Comparison of ENCODE assay signal across 16 cellular contexts in the genomic region with DNA sequence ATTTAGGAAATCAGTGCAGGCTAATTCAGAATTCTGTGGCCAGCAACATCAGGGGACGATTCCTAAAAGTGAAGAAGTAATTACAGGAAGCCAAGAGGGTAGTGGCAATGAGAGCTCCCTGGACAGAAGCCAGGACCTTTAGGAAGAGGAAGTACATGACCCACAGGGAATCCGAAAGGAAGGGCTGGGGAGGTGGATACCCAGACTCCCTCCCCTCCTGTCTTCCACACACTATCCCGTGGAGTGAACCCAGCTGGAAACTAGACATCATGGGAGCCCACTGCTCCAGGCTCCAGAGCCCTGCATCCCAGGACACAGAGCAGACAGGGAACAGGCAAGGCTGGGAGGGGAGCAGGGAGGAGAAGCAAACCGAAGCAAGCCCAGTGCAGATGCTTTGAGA.
A peak's percentile ranks its signal among the peaks of the same experiment; 100 is the strongest.
DNase-seq lines count a peak whose midpoint lies in the region; ATAC-seq, FAIRE-seq and TF ChIP-seq lines count a peak whose summit lies in the region.
"Had no signal": no experiment of that assay in that cellular context is flagged by ENCODE, and none has a peak within 500 bp of the region (broad histone marks: within the 10 kb centered on the region; RNA-seq: fewer than 3 reads in every experiment).

No MANE protein-coding gene starts in this region.

- H3K4me1 ChIP-seq in K562 (replicated peaks in 1 of 2; ENCODE audit: control insufficient read depth in 2 of 2, insufficient read depth in 2 of 2, low read length in 2 of 2) (peaks cover 0 to 8% of the 10 kb centered on the region in 2 experiments; a peak in 2 of 5 replicates), left lung (peaks cover 9 to 14% of the 10 kb centered on the region in 2 donors), sigmoid colon (peaks cover 0 to 28% (median 9%) of the 10 kb centered on the region in 4 donors), A673 (ENCODE audit: insufficient read depth, low read length, poor library complexity, severe bottlenecking) (no peaks in the 10 kb centered on the region)

- CTCF ChIA-PET in K562 (lab: Yijun Ruan, JAX; ENCODE audit: low intra/inter-chr PET ratio) (no interaction called here), A673 (lab: Charles Lee) (no interaction called here)

- H3K9me3 ChIP-seq in K562 (replicated peaks; ENCODE audit: control insufficient read depth, insufficient read depth, low read depth, low read length) (no peaks in the 10 kb centered on the region), left lung (peaks cover 0 to 4% of the 10 kb centered on the region in 2 donors), sigmoid colon (peaks cover 0 to 4% (median 0%) of the 10 kb centered on the region in 4 donors), A673 (ENCODE audit: low read depth, low read length, poor library complexity, severe bottlenecking) (peaks cover 10% of the 10 kb centered on the region)

- TF ChIP-seq EP300 in K562 (IDR thresholded peaks at IDR 0.05; ENCODE audit: low read length) (no peak), sigmoid colon (IDR thresholded peaks at IDR 0.05) (no peak)

- no peak overlapping the region for H3K4me2 ChIP-seq in K562 (ENCODE audit: insufficient read depth, low read length)

- TF ChIP-seq CTCF in K562 (IDR thresholded peaks at IDR 0.05 in 2 of 3, conservative IDR thresholded peaks at IDR 0.05 in 1 of 3; ENCODE audit: insufficient read depth in 2 of 3, low read depth in 1 of 3, low read length in 3 of 3): no peak
- no peak for TF ChIP-seq CTCF in left lung (IDR thresholded peaks at IDR 0.05)
- no peak for TF ChIP-seq CTCF in sigmoid colon (IDR thresholded peaks at IDR 0.05)
- TF ChIP-seq CTCF in A673 (conservative IDR thresholded peaks at IDR 0.05; ENCODE audit: low read depth, low read length): no peak

- no peak for FAIRE-seq in K562 (lab: Jason Lieb, UNC)
- FAIRE-seq: A204.1, GM19239 had no signal

- no peaks in the 10 kb centered on the region for H3K9me1 ChIP-seq in K562 (ENCODE audit: control insufficient read depth, insufficient read depth, low read length)

- no peak overlapping the region for H3K4me3 ChIP-seq in K562
- no peak overlapping the region for H3K4me3 ChIP-seq in left lung
- H3K4me3 ChIP-seq in sigmoid colon: no peak overlapping the region
- no peak overlapping the region for H3K4me3 ChIP-seq in A673 (ENCODE audit: low read depth, low read length, poor library complexity, severe bottlenecking)

- POLR2A ChIA-PET in K562 (lab: Yijun Ruan, JAX): interaction anchor here (1.0 kb wide), 1 partner anchor 26 kb away, joined by 3 read pairs; no protein-coding TSS in a partner anchor
- POLR2A ChIA-PET in A673 (lab: Charles Lee; ENCODE audit: low non-redundant PET): no interaction called here

- no TSS peak for BruUV-seq in K562 (replicated peaks; lab: Mats Ljungman, UMichigan)
- BruUV-seq in A673 (replicated peaks; lab: Mats Ljungman, UMichigan): no TSS peak

- TF ChIP-seq RAD21 in K562 (CRISPR knock-in tag; conservative IDR thresholded peaks at IDR 0.05 in 1 of 2, IDR thresholded peaks at IDR 0.05 in 1 of 2): no peak

- intact Hi-C loops in K562 (cut with micrococcal nuclease) (no loop called here), left lung (cut with DNase I) (no loop called here), sigmoid colon (cut with DNase I) (no loop called here), A673 (cut with micrococcal nuclease; ENCODE audit: unreplicated experiment) (no loop called here)

- 0% methylated on average over 3 of the region's 4 CpGs for WGBS in K562 (ENCODE audit: insufficient coverage, low coverage, missing lambda C conversion rate)
- 4 to 25% methylated on average over 4 of the region's 4 CpGs for WGBS in sigmoid colon, 2 donors

- H3K79me2 ChIP-seq in K562 (ENCODE audit: control insufficient read depth, insufficient read depth, low read length): no peaks in the 10 kb centered on the region

- H3K36me3 ChIP-seq in K562 (ENCODE audit: control insufficient read depth, insufficient read depth, low read length): no peaks in the 10 kb centered on the region
- no peaks in the 10 kb centered on the region for H3K36me3 ChIP-seq in left lung
- no peaks in the 10 kb centered on the region for H3K36me3 ChIP-seq in sigmoid colon
- no peaks in the 10 kb centered on the region for H3K36me3 ChIP-seq in A673 (ENCODE audit: insufficient read depth, low read length, poor library complexity, severe bottlenecking)
- H3K36me3 ChIP-seq: WERI-Rb-1 had no signal

- no peak overlapping the region for H3K27ac ChIP-seq in K562 (ENCODE audit: extremely low read depth, low read depth, low read length)
- no peak overlapping the region for H3K27ac ChIP-seq in left lung
- H3K27ac ChIP-seq in sigmoid colon: peak overlapping the region in 2 of 4 donors; percentile 8 to 42
- no peak overlapping the region for H3K27ac ChIP-seq in A673 (ENCODE audit: low read depth, low read length, poor library complexity, severe bottlenecking)
- H3K27ac ChIP-seq: WERI-Rb-1 had no signal

- ATAC-seq in K562 (no peak), left lung (peak; percentile 44), HG02870 (IDR thresholded peaks at IDR 0.05; ENCODE audit: unreplicated experiment) (no peak)

- no peaks in the 10 kb centered on the region for H4K20me1 ChIP-seq in K562 (replicated peaks; ENCODE audit: control insufficient read depth, insufficient read depth, low read length)

- TF ChIP-seq POLR2A in K562 (conservative IDR thresholded peaks at IDR 0.05) (no peak), sigmoid colon (IDR thresholded peaks at IDR 0.05) (no peak)

- H3K9ac ChIP-seq in K562 (ENCODE audit: insufficient read depth in 1 of 2, low read depth in 2 of 2, low read length in 2 of 2): no peak overlapping the region

- H3K27me3 ChIP-seq in K562 (ENCODE audit: control insufficient read depth in 2 of 2, insufficient read depth in 2 of 2, low read length in 2 of 2) (peaks cover 0 to 12% of the 10 kb centered on the region in 2 experiments; a peak in 2 of 5 replicates), left lung (no peaks in the 10 kb centered on the region), sigmoid colon (no peaks in the 10 kb centered on the region), A673 (replicated peaks; ENCODE audit: insufficient read depth, low read depth, low read length, poor library complexity) (no peaks in the 10 kb centered on the region)

- in situ Hi-C loops in K562 (cut with MboI): no loop called here

- H2AFZ ChIP-seq in K562 (ENCODE audit: low read depth, low read length): no peak overlapping the region

- DNase-seq in DMS153 (lab: John Stamatoyannopoulos, UW) (peak; percentile 6), DMS153 treated with DMSO at 0.1 percent for 48 hours (lab: John Stamatoyannopoulos, UW; ENCODE audit: unreplicated experiment) (no peak), K562 (ENCODE audit: extremely low read depth in 1 of 4, low spot score in 3 of 4) (no peak), left lung (no peak), sigmoid colon (peak; percentile 70), A673 (ENCODE audit: low spot score) (no peak), GOT3 (lab: John Stamatoyannopoulos, UW) (no peak)
- DNase-seq: activated CD8-positive, alpha-beta memory T cell treated with anti-CD3 and anti-CD28 coated beads for 24 hours; activated gamma-delta T cell treated with Interleukin-2 at 50 U/mL for 16 hours; effector memory CD4-positive, alpha-beta T cell; immature natural killer cell; stimulated activated CD4-positive, alpha-beta T cell treated with anti-CD3 and anti-CD28 coated beads, Interleukin-4, amount 100 ng/mL, for 4 hours; WERI-Rb-1 had no signal

TF ChIP-seq in K562, 482 proteins besides CTCF, POLR2A, EP300 and RAD21:
- TF ChIP-seq ZNF253 (CRISPR knock-in tag; conservative IDR thresholded peaks at IDR 0.05): no peak
- 0 out of 2 replicates have a peak, but pooled peaks have one; percentile 14 for TF ChIP-seq NFIC (IDR thresholded peaks at IDR 0.05)
- no peak for TF ChIP-seq SP1 (CRISPR knock-in tag; IDR thresholded peaks at IDR 0.05)
- TF ChIP-seq ELF1 (tag; IDR thresholded peaks at IDR 0.05): no peak
- TF ChIP-seq DMBX1 (CRISPR knock-in tag; IDR thresholded peaks at IDR 0.05; ENCODE audit: borderline replicate concordance): no peak

Comparison
In these comparisons a context has a peak if more than half of its experiments do, and no peak if none do; other contexts are left out.
1. DNase-seq: peak in DMS153 (single experiment) and sigmoid colon (single experiment); none in DMS153 treated with DMSO at 0.1 percent for 48 hours (single experiment), K562 (0 of 4), left lung (0 of 2), A673 (single experiment) and GOT3 (single experiment).